ENCODE assay signal across 19 cellular contexts in genomic region chr1:100930494-100930893, GRCh38. TPM values are rescaled to one million over a fixed set of nuclear protein-coding genes. Genes with fewer than 3 reads are reported as not detected.
DNase-seq lines count a peak whose midpoint lies in the region; ATAC-seq, FAIRE-seq and TF ChIP-seq lines count a peak whose summit lies in the region.
"Had no signal": no experiment of that assay in that cellular context is flagged by ENCODE, and none has a peak within 500 bp of the region (broad histone marks: within the 10 kb centered on the region; RNA-seq: fewer than 3 reads in every experiment).

No MANE protein-coding gene starts in this region.

- POLR2A ChIA-PET in naive thymus-derived CD8-positive, alpha-beta T cell (lab: Charles Lee), result interaction anchor here (1.4 to 10.1 kb wide), 3 partner anchors 19 to 357 kb away, joined by 3 to 164 read pairs (median 49); partner anchors contain the start of gene S1PR1

- no peak for TF ChIP-seq CTCF in adrenal gland (IDR thresholded peaks at IDR 0.05)

- FAIRE-seq in RCC 7860 (lab: Jason Lieb, UNC) (peak; percentile 64), GM12891 (lab: Jason Lieb, UNC) (no peak)
- FAIRE-seq: HepG2 had no signal

- H3K4me3 Mint-ChIP-seq in activated naive CD4-positive, alpha-beta T cell treated with anti-CD3 and anti-CD28 coated beads, Interleukin-2, amount 50 U/mL, for 24 hours, result peak overlapping the region; percentile 8
- H3K4me3 Mint-ChIP-seq in activated T-helper 17 cell treated with anti-CD3 and anti-CD28 coated beads, Interleukin-2, amount 50 U/mL, for 72 hours, result peak overlapping the region; percentile 7
- peak overlapping the region; percentile 12 to 74 (median 66) for H3K4me3 Mint-ChIP-seq in naive thymus-derived CD8-positive, alpha-beta T cell
- H3K4me3 Mint-ChIP-seq: HFFc6 had no signal

- H3K4me3 ChIP-seq in adrenal gland, result no peak overlapping the region
- H3K4me3 ChIP-seq: PC-9 had no signal

- no peaks in the 10 kb centered on the region for H3K27me3 ChIP-seq in adrenal gland

- no peaks in the 10 kb centered on the region for H3K27me3 Mint-ChIP-seq in activated naive CD4-positive, alpha-beta T cell treated with anti-CD3 and anti-CD28 coated beads, Interleukin-2, amount 50 U/mL, for 24 hours
- H3K27me3 Mint-ChIP-seq in activated T-helper 17 cell treated with anti-CD3 and anti-CD28 coated beads, Interleukin-2, amount 50 U/mL, for 72 hours, result no peaks in the 10 kb centered on the region
- no peaks in the 10 kb centered on the region for H3K27me3 Mint-ChIP-seq in naive thymus-derived CD8-positive, alpha-beta T cell

- TF ChIP-seq POLR2A in GM12891 (IDR thresholded peaks at IDR 0.05; ENCODE audit: low read depth, low read length), result no peak
- TF ChIP-seq POLR2A in adrenal gland (IDR thresholded peaks at IDR 0.05), result no peak

- H3K36me3 ChIP-seq in adrenal gland (replicated peaks in 1 of 2), result no peaks in the 10 kb centered on the region

- no peak overlapping the region for H3K27ac ChIP-seq in adrenal gland
- H3K27ac ChIP-seq: PC-9 had no signal

- H3K36me3 Mint-ChIP-seq in activated naive CD4-positive, alpha-beta T cell treated with anti-CD3 and anti-CD28 coated beads, Interleukin-2, amount 50 U/mL, for 24 hours, result peaks cover 33% of the 10 kb centered on the region
- H3K36me3 Mint-ChIP-seq in activated T-helper 17 cell treated with anti-CD3 and anti-CD28 coated beads, Interleukin-2, amount 50 U/mL, for 72 hours (ENCODE audit: low read depth), result peaks cover 65% of the 10 kb centered on the region
- peaks cover 4 to 30% (median 22%) of the 10 kb centered on the region in 3 donors for H3K36me3 Mint-ChIP-seq in naive thymus-derived CD8-positive, alpha-beta T cell

- no peak for ATAC-seq in activated T-helper 17 cell treated with anti-CD3 and anti-CD28 coated beads, Interleukin-2, amount 50 U/mL, for 72 hours (replicated peaks)
- ATAC-seq in naive thymus-derived CD8-positive, alpha-beta T cell, result no peak
- ATAC-seq in GM18870 (IDR thresholded peaks at IDR 0.05; ENCODE audit: unreplicated experiment), result no peak
- ATAC-seq: HepG2 had no signal

- H3K4me1 Mint-ChIP-seq in activated naive CD4-positive, alpha-beta T cell treated with anti-CD3 and anti-CD28 coated beads, Interleukin-2, amount 50 U/mL, for 24 hours, result peaks cover 59% of the 10 kb centered on the region
- H3K4me1 Mint-ChIP-seq in activated T-helper 17 cell treated with anti-CD3 and anti-CD28 coated beads, Interleukin-2, amount 50 U/mL, for 72 hours, result peaks cover 25% of the 10 kb centered on the region
- peaks cover 14 to 60% (median 52%) of the 10 kb centered on the region in 4 donors for H3K4me1 Mint-ChIP-seq in naive thymus-derived CD8-positive, alpha-beta T cell

- intact Hi-C loops in adrenal gland (cut with DNase I), result no loop called here

- H3K9me3 ChIP-seq in adrenal gland (replicated peaks in 1 of 3), result no peaks in the 10 kb centered on the region

- DNase-seq in activated naive CD4-positive, alpha-beta T cell treated with Interleukin-2 at 50 U/mL for 16 hours, result no peak
- DNase-seq in RCC 7860 (ENCODE audit: low spot score) (no peak), GM12891 (ENCODE audit: insufficient read length, low spot score) (no peak), adrenal gland (no peak)
- DNase-seq in naive thymus-derived CD8-positive, alpha-beta T cell, result peak in 3 of 10 donors; percentile 53 to 58 (median 54)
- DNase-seq: COR-L47, DMS153, HFFc6, Karpas-422, MM.1S, NCI-H1417, NCI-H2029, NCI-H2171 treated with DMSO at 0.1 percent for 48 hours, NCI-H774, PC-9 had no signal

- no peaks in the 10 kb centered on the region for H3K4me1 ChIP-seq in adrenal gland (replicated peaks in 1 of 2)

- H3K27ac Mint-ChIP-seq in activated naive CD4-positive, alpha-beta T cell treated with anti-CD3 and anti-CD28 coated beads, Interleukin-2, amount 50 U/mL, for 24 hours, result peak overlapping the region; percentile 79
- no peak overlapping the region for H3K27ac Mint-ChIP-seq in activated T-helper 17 cell treated with anti-CD3 and anti-CD28 coated beads, Interleukin-2, amount 50 U/mL, for 72 hours
- H3K27ac Mint-ChIP-seq in naive thymus-derived CD8-positive, alpha-beta T cell, result peak overlapping the region in 9 of 10 donors; percentile 65 to 97 (median 87)
- H3K27ac Mint-ChIP-seq: HFFc6 had no signal

- peaks cover 5% of the 10 kb centered on the region for H3K9me3 Mint-ChIP-seq in activated naive CD4-positive, alpha-beta T cell treated with anti-CD3 and anti-CD28 coated beads, Interleukin-2, amount 50 U/mL, for 24 hours
- peaks cover under 1% of the 10 kb centered on the region for H3K9me3 Mint-ChIP-seq in activated T-helper 17 cell treated with anti-CD3 and anti-CD28 coated beads, Interleukin-2, amount 50 U/mL, for 72 hours
- peaks cover 0 to 16% (median 4%) of the 10 kb centered on the region in 9 donors for H3K9me3 Mint-ChIP-seq in naive thymus-derived CD8-positive, alpha-beta T cell
- H3K9me3 Mint-ChIP-seq: HFFc6 had no signal

TF ChIP-seq in GM12891, 5 proteins besides CTCF, POLR2A, EP300 and RAD21:
- no peak for TF ChIP-seq POLR2AphosphoS5 (IDR thresholded peaks at IDR 0.05; ENCODE audit: low read depth, low read length)
- no peak for TF ChIP-seq POU2F2 (IDR thresholded peaks at IDR 0.05; ENCODE audit: low read depth, low read length)
- no peak for TF ChIP-seq TAF1 (IDR thresholded peaks at IDR 0.05; ENCODE audit: low read depth, low read length)

RNA-seq across cellular contexts. Expression of gene SLC30A7, which starts 34.6 kb away (rescaled TPM):
- 10 to 100 TPM; 39.1 to 51.6 TPM for total RNA-seq in activated T-helper 17 cell treated with anti-CD3 and anti-CD28 coated beads, Interleukin-2, amount 50 U/mL, for 72 hours
- total RNA-seq in naive thymus-derived CD8-positive, alpha-beta T cell, result 10 to 100 TPM; 34.1 to 37.0 TPM
- 10 to 100 TPM in 2 of 3 donors, 1 to 10 TPM in 1; 8.1 to 10.8 (median 10.5) TPM for polyA plus RNA-seq in naive thymus-derived CD8-positive, alpha-beta T cell
- 3.0 TPM for polyA plus RNA-seq in GM12891 (2012; ENCODE audit: low read depth, missing spikeins)
- 10 to 100 TPM; 21.3 to 79.8 (median 36.1) TPM for total RNA-seq in adrenal gland
- polyA plus RNA-seq in adrenal gland, result 10 to 100 TPM in 1 of 3 donors, 1 to 10 TPM in 2; 3.1 to 24.7 (median 4.6) TPM

RNA-seq across cellular contexts. Expression of gene EXTL2, which starts 35.9 kb away (rescaled TPM):
- total RNA-seq in activated T-helper 17 cell treated with anti-CD3 and anti-CD28 coated beads, Interleukin-2, amount 50 U/mL, for 72 hours, result 1 to 10 TPM; 5.9 to 6.0 TPM
- total RNA-seq in naive thymus-derived CD8-positive, alpha-beta T cell, result 1 to 10 TPM; 4.4 to 6.2 TPM
- 1 to 10 TPM; 4.6 to 7.6 (median 5.1) TPM for polyA plus RNA-seq in naive thymus-derived CD8-positive, alpha-beta T cell
- 8.4 TPM for polyA plus RNA-seq in GM12891 (2012; ENCODE audit: low read depth, missing spikeins)
- total RNA-seq in adrenal gland, result 10 to 100 TPM; 20.2 to 42.6 (median 32.0) TPM
- polyA plus RNA-seq in adrenal gland, result 10 to 100 TPM; 15.4 to 31.7 (median 25.0) TPM

Comparison
In these comparisons a context has a peak if more than half of its experiments do, and no peak if none do; other contexts are left out.
1. H3K4me3 Mint-ChIP-seq: peak in every context shown above with its lines; median percentile 66 in naive thymus-derived CD8-positive, alpha-beta T cell; 8 in activated naive CD4-positive, alpha-beta T cell treated with anti-CD3 and anti-CD28 coated beads, Interleukin-2, amount 50 U/mL, for 24 hours; 7 in activated T-helper 17 cell treated with anti-CD3 and anti-CD28 coated beads, Interleukin-2, amount 50 U/mL, for 72 hours.